Comparison of ENCODE assay signal across 16 cellular contexts in the genomic region with DNA sequence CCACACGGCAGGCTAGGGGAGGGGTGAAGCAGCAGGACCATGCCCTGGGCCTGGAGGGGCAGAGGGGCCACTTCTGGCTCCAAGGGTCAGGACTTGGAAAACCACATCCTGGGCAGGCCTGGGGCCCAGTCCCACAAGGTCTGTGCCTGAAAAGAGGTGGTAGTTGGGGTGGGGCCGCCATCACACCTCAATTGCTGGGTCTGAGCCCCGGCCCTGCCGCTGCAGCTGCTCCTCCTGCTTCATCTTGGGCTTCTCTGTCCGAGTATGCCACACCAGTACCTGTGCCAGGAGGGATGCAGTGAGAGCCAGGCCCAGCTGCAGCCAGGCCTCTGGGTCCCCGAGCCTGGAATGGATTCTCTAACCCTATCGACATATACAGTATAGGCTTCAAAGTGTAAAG. TPM values are rescaled to one million over a fixed set of nuclear protein-coding genes. Genes with fewer than 3 reads are reported as not detected.
DNase-seq lines count a peak whose midpoint lies in the region; ATAC-seq, FAIRE-seq and TF ChIP-seq lines count a peak whose summit lies in the region.
"Had no signal": no experiment of that assay in that cellular context is flagged by ENCODE, and none has a peak within 500 bp of the region (broad histone marks: within the 10 kb centered on the region; RNA-seq: fewer than 3 reads in every experiment).

No MANE protein-coding gene starts in this region.

- H3K9me3 ChIP-seq in HepG2 (ENCODE audit: low read length) = no peaks in the 10 kb centered on the region
- no peaks in the 10 kb centered on the region for H3K9me3 ChIP-seq in right lobe of liver
- no peaks in the 10 kb centered on the region for H3K9me3 ChIP-seq in psoas muscle
- H3K9me3 ChIP-seq: SJCRH30 had no signal

- no peaks in the 10 kb centered on the region for H3K36me3 ChIP-seq in HepG2 (replicated peaks in 1 of 2; ENCODE audit: control insufficient read depth in 1 of 2, insufficient read depth in 2 of 2, low read length in 2 of 2)
- no peaks in the 10 kb centered on the region for H3K36me3 ChIP-seq in right lobe of liver
- peaks cover 0 to 44% of the 10 kb centered on the region in 2 donors for H3K36me3 ChIP-seq in psoas muscle (ENCODE audit: insufficient read depth in 1 of 2, low read depth in 1 of 2)
- H3K36me3 ChIP-seq: SJCRH30 had no signal

- in situ Hi-C loops in HepG2 (cut with HindIII; ENCODE audit: extremely low pct_ligation_motif_present, low pct_unique_long_range_greater_than_20kb) = no loop called here

- intact Hi-C loops in HepG2 (cut with micrococcal nuclease; ENCODE audit: unreplicated experiment) = no loop called here
- intact Hi-C loops in right lobe of liver (cut with DNase I) = loop anchor here in 1 of 2 donors (10.0 kb wide), 1 partner anchor 59 kb away; a partner anchor contains a TSS
- intact Hi-C loops in psoas muscle (cut with DNase I) = no loop called here

- 87% methylated on average over 3 of the region's 7 CpGs for WGBS in HepG2 (ENCODE audit: low lambda C conversion rate)
- WGBS in right lobe of liver (ENCODE audit: insufficient coverage, low coverage, low lambda C conversion rate, missing lambda C conversion rate) = no CpG with 5 or more reads among the region's 7 CpGs
- 82 to 90% (median 83%) methylated on average over 7 of the region's 7 CpGs for WGBS in psoas muscle, 3 donors

- no peak overlapping the region for H3K4me2 ChIP-seq in HepG2 (ENCODE audit: low read depth, low read length)

- H3K27ac ChIP-seq in HepG2 (ENCODE audit: extremely low read length, insufficient read depth, low read length) (no peak overlapping the region), right lobe of liver (no peak overlapping the region), layer of hippocampus (ENCODE audit: low read depth, low read length) (peak overlapping the region; percentile 69), psoas muscle (no peak overlapping the region)
- H3K27ac ChIP-seq: SJCRH30 had no signal

- POLR2A ChIA-PET in HepG2 (lab: Yijun Ruan, JAX) = interaction anchor here (1.5 kb wide), 1 partner anchor 24 kb away, joined by 4 read pairs; a partner anchor contains a TSS

- TF ChIP-seq CTCF in HepG2 (CRISPR knock-in tag; IDR thresholded peaks at IDR 0.05) = no peak
- TF ChIP-seq CTCF in right lobe of liver (IDR thresholded peaks at IDR 0.05) = no peak
- TF ChIP-seq CTCF in psoas muscle (IDR thresholded peaks at IDR 0.05) = no peak

- CTCF ChIA-PET in HepG2 (lab: Yijun Ruan, JAX; ENCODE audit: low intra/inter-chr PET ratio, low total read pairs) = no interaction called here

- H3K27me3 ChIP-seq in HepG2 (ENCODE audit: control insufficient read depth in 1 of 2, insufficient read depth in 2 of 2, low read length in 2 of 2) (no peaks in the 10 kb centered on the region; a peak in 1 of 5 replicates), right lobe of liver (no peaks in the 10 kb centered on the region), layer of hippocampus (ENCODE audit: control insufficient read depth, insufficient read depth, low read length) (no peaks in the 10 kb centered on the region), psoas muscle (ENCODE audit: insufficient read depth in 3 of 3, low read length in 2 of 3) (no peaks in the 10 kb centered on the region)
- H3K27me3 ChIP-seq: SJCRH30 had no signal

- TF ChIP-seq POLR2A in HepG2 (IDR thresholded peaks at IDR 0.05; ENCODE audit: insufficient read depth in 1 of 2, low read depth in 2 of 2, low read length in 2 of 2) = no peak
- no peak for TF ChIP-seq POLR2A in right lobe of liver (IDR thresholded peaks at IDR 0.05)

- DNase-seq in HepG2 (ENCODE audit: low spot score) = no peak
- DNase-seq in right lobe of liver = no peak
- DNase-seq in psoas muscle = no peak
- DNase-seq: COR-L47, NCI-H1048, NCI-H1436 treated with DMSO at 0.1 percent for 48 hours, NCI-H2029 treated with DMSO at 0.1 percent for 48 hours, NCI-H2171 treated with DMSO at 0.1 percent for 48 hours, NCI-H446 treated with DMSO at 0.1 percent for 48 hours, OCI-M1, RPMI8226, SJCRH30 had no signal

- no TSS peak for BruUV-seq in HepG2 (replicated peaks; lab: Mats Ljungman, UMichigan)

- TF ChIP-seq EP300 in HepG2 (IDR thresholded peaks at IDR 0.05; ENCODE audit: low read depth in 2 of 2, low read length in 2 of 2) (no peak), HepG2 (CRISPR knock-in tag; IDR thresholded peaks at IDR 0.05; ENCODE audit: borderline replicate concordance) (no peak)

- TF ChIP-seq RAD21 in HepG2 (CRISPR knock-in tag; IDR thresholded peaks at IDR 0.05) = no peak

- H3K4me1 ChIP-seq in HepG2 (ENCODE audit: insufficient read depth, low read length) = peaks cover 46% of the 10 kb centered on the region
- H3K4me1 ChIP-seq in right lobe of liver = peaks cover 0 to 18% (median 5%) of the 10 kb centered on the region in 4 donors
- peaks cover 18% of the 10 kb centered on the region for H3K4me1 ChIP-seq in psoas muscle
- H3K4me1 ChIP-seq: SJCRH30 had no signal

- no peak for ATAC-seq in HepG2
- no peak for ATAC-seq in right lobe of liver
- no peak for ATAC-seq in HG02870 (IDR thresholded peaks at IDR 0.05; ENCODE audit: unreplicated experiment)
- no peak for ATAC-seq in psoas muscle

- no peak overlapping the region for H3K9ac ChIP-seq in HepG2 (ENCODE audit: insufficient read depth, low read depth, low read length)

- H2AFZ ChIP-seq in HepG2 (ENCODE audit: low read length) = no peak overlapping the region

- H4K20me1 ChIP-seq in HepG2 (ENCODE audit: insufficient read depth, low read length) = no peaks in the 10 kb centered on the region

- no peak overlapping the region for H3K4me3 ChIP-seq in HepG2 (replicated peaks in 1 of 3; ENCODE audit: insufficient read depth in 1 of 3, low read depth in 2 of 3, low read length in 3 of 3)
- no peak overlapping the region for H3K4me3 ChIP-seq in right lobe of liver
- H3K4me3 ChIP-seq in psoas muscle = no peak overlapping the region
- H3K4me3 ChIP-seq: SJCRH30 had no signal

- FAIRE-seq in HepG2 (lab: Jason Lieb, UNC) = no peak
- FAIRE-seq: GM12892, GM19239 had no signal

- H3K79me2 ChIP-seq in HepG2 (ENCODE audit: insufficient read depth, low read length) = peaks cover 2% of the 10 kb centered on the region

RNA-seq across cellular contexts. Expression of a gene that starts 2.5 kb away (rescaled TPM):
- total RNA-seq in HepG2 (2016; rRNA removed; fragmentation: Illumina TruSeq; extraction: Trizol) (1.8 and 2.4 TPM in 2 replicates), right lobe of liver (1 to 10 TPM; 1.1 to 2.9 (median 1.2) TPM), psoas muscle (1 to 10 TPM; 2.0 to 4.4 (median 3.1) TPM)
- 2.8 and 4.2 TPM in 2 replicates for total RNA-seq in HepG2 (2016; cell fraction: cytosol; rRNA removed; fragmentation: Illumina TruSeq; extraction: Trizol; ENCODE audit: low read depth)
- 2.9 and 3.2 TPM in 2 replicates for total RNA-seq in HepG2 (2016; cell fraction: insoluble cytoplasmic fraction; rRNA removed; fragmentation: Illumina TruSeq; extraction: Trizol)
- 2.5 and 3.7 TPM in 2 replicates for total RNA-seq in HepG2 (2016; cell fraction: membrane; rRNA removed; fragmentation: Illumina TruSeq; extraction: Trizol)
- 1.0 and 2.0 TPM in 2 replicates for total RNA-seq in HepG2 (2016; cell fraction: nucleus; rRNA removed; fragmentation: Illumina TruSeq; extraction: Trizol)
- polyA plus RNA-seq in HepG2 (2011; rRNA removed) (1.2 and 1.6 TPM in 2 replicates), psoas muscle (1 to 10 TPM; 3.7 to 5.5 (median 4.7) TPM)
- 1.3 and 1.4 TPM in 2 replicates for polyA plus RNA-seq in HepG2 (2011; cell fraction: cytosol; rRNA removed)
- polyA plus RNA-seq in HepG2 (2011; cell fraction: nucleus; rRNA removed) = 1.5 and 1.6 TPM in 2 replicates
- polyA plus RNA-seq in HepG2 (2012) = 1.0 and 1.8 TPM in 2 replicates
- polyA plus RNA-seq in HepG2 (2016; cell fraction: cytosol; fragmentation: Illumina TruSeq; extraction: Trizol; ENCODE audit: low read depth) = 3.0 and 3.4 TPM in 2 replicates
- polyA plus RNA-seq in HepG2 (2016; cell fraction: insoluble cytoplasmic fraction; fragmentation: Illumina TruSeq; extraction: Trizol; ENCODE audit: low read depth) = 1.7 and 1.9 TPM in 2 replicates
- polyA plus RNA-seq in HepG2 (2016; cell fraction: membrane; fragmentation: Illumina TruSeq; extraction: Trizol; ENCODE audit: low read depth) = 4.9 and 5.0 TPM in 2 replicates
- 1.8 and 3.1 TPM in 2 replicates for polyA plus RNA-seq in HepG2 (2016; cell fraction: nucleus; fragmentation: Illumina TruSeq; extraction: Trizol; ENCODE audit: insufficient read depth, low read depth)
- 0.92 and 3.5 TPM in 2 replicates for polyA minus RNA-seq in HepG2 (2011; rRNA and poly(A)+ RNA removed; ENCODE audit: low replicate concordance)
- not detected in 2 replicates for polyA minus RNA-seq in HepG2 (2011; cell fraction: cytosol; rRNA and poly(A)+ RNA removed)
- 0.39 TPM in 1 of 2 replicates, not detected in the other for polyA minus RNA-seq in HepG2 (2011; cell fraction: nucleus; rRNA and poly(A)+ RNA removed)

RNA-seq across cellular contexts. Expression of a gene that starts 2.9 kb away (rescaled TPM):
- total RNA-seq in HepG2 (2016; rRNA removed; fragmentation: Illumina TruSeq; extraction: Trizol) (4.6 and 10.6 TPM in 2 replicates), right lobe of liver (10 to 100 TPM; 19.1 to 36.4 (median 22.7) TPM), psoas muscle (10 to 100 TPM; 14.1 to 19.5 (median 16.9) TPM)
- 5.0 and 5.5 TPM in 2 replicates for total RNA-seq in HepG2 (2016; cell fraction: cytosol; rRNA removed; fragmentation: Illumina TruSeq; extraction: Trizol; ENCODE audit: low read depth)
- total RNA-seq in HepG2 (2016; cell fraction: insoluble cytoplasmic fraction; rRNA removed; fragmentation: Illumina TruSeq; extraction: Trizol) = 4.2 and 9.0 TPM in 2 replicates
- total RNA-seq in HepG2 (2016; cell fraction: membrane; rRNA removed; fragmentation: Illumina TruSeq; extraction: Trizol) = 4.8 and 7.0 TPM in 2 replicates
- total RNA-seq in HepG2 (2016; cell fraction: nucleus; rRNA removed; fragmentation: Illumina TruSeq; extraction: Trizol) = 9.2 and 9.5 TPM in 2 replicates
- polyA plus RNA-seq in HepG2 (2011; rRNA removed) (12.3 and 16.6 TPM in 2 replicates), psoas muscle (10 to 100 TPM in 2 of 3 donors, 1 to 10 TPM in 1; 7.4 to 11.3 (median 11.1) TPM)
- polyA plus RNA-seq in HepG2 (2011; cell fraction: cytosol; rRNA removed) = 7.8 and 7.9 TPM in 2 replicates
- polyA plus RNA-seq in HepG2 (2011; cell fraction: nucleus; rRNA removed) = 105 and 119 TPM in 2 replicates
- polyA plus RNA-seq in HepG2 (2012) = 14.9 and 16.7 TPM in 2 replicates
- polyA plus RNA-seq in HepG2 (2016; cell fraction: cytosol; fragmentation: Illumina TruSeq; extraction: Trizol; ENCODE audit: low read depth) = 1.3 and 2.0 TPM in 2 replicates
- polyA plus RNA-seq in HepG2 (2016; cell fraction: insoluble cytoplasmic fraction; fragmentation: Illumina TruSeq; extraction: Trizol; ENCODE audit: low read depth) = 6.5 and 7.1 TPM in 2 replicates
- polyA plus RNA-seq in HepG2 (2016; cell fraction: membrane; fragmentation: Illumina TruSeq; extraction: Trizol; ENCODE audit: low read depth) = 2.2 and 2.5 TPM in 2 replicates
- polyA plus RNA-seq in HepG2 (2016; cell fraction: nucleus; fragmentation: Illumina TruSeq; extraction: Trizol; ENCODE audit: insufficient read depth, low read depth) = 33.3 and 38.2 TPM in 2 replicates
- polyA minus RNA-seq in HepG2 (2011; rRNA and poly(A)+ RNA removed; ENCODE audit: low replicate concordance) = 14.6 and 43.9 TPM in 2 replicates
- polyA minus RNA-seq in HepG2 (2011; cell fraction: cytosol; rRNA and poly(A)+ RNA removed) = 3.8 and 6.3 TPM in 2 replicates
- 11.2 and 14.0 TPM in 2 replicates for polyA minus RNA-seq in HepG2 (2011; cell fraction: nucleus; rRNA and poly(A)+ RNA removed)

RNA-seq across cellular contexts. Expression of a gene that starts 6.3 kb away (rescaled TPM):
- total RNA-seq in HepG2 (2016; rRNA removed; fragmentation: Illumina TruSeq; extraction: Trizol) (8.4 and 21.3 TPM in 2 replicates), right lobe of liver (10 to 100 TPM; 17.1 to 32.8 (median 23.4) TPM), psoas muscle (10 to 100 TPM in 3 of 4 donors, 1 to 10 TPM in 1; 7.4 to 11.8 (median 11.0) TPM)
- 7.6 and 8.5 TPM in 2 replicates for total RNA-seq in HepG2 (2016; cell fraction: cytosol; rRNA removed; fragmentation: Illumina TruSeq; extraction: Trizol; ENCODE audit: low read depth)
- total RNA-seq in HepG2 (2016; cell fraction: insoluble cytoplasmic fraction; rRNA removed; fragmentation: Illumina TruSeq; extraction: Trizol) = 7.2 and 20.6 TPM in 2 replicates
- 12.5 and 15.3 TPM in 2 replicates for total RNA-seq in HepG2 (2016; cell fraction: membrane; rRNA removed; fragmentation: Illumina TruSeq; extraction: Trizol)
- total RNA-seq in HepG2 (2016; cell fraction: nucleus; rRNA removed; fragmentation: Illumina TruSeq; extraction: Trizol) = 17.4 and 18.9 TPM in 2 replicates
- polyA plus RNA-seq in HepG2 (2011; rRNA removed) (26.1 and 40.4 TPM in 2 replicates), psoas muscle (10 to 100 TPM; 11.7 to 37.6 (median 20.0) TPM)
- 30.3 and 46.6 TPM in 2 replicates for polyA plus RNA-seq in HepG2 (2011; cell fraction: cytosol; rRNA removed)
- 51.0 and 53.9 TPM in 2 replicates for polyA plus RNA-seq in HepG2 (2011; cell fraction: nucleus; rRNA removed)
- 10.7 and 25.1 TPM in 2 replicates for polyA plus RNA-seq in HepG2 (2012)
- 9.0 and 11.1 TPM in 2 replicates for polyA plus RNA-seq in HepG2 (2016; cell fraction: cytosol; fragmentation: Illumina TruSeq; extraction: Trizol; ENCODE audit: low read depth)
- polyA plus RNA-seq in HepG2 (2016; cell fraction: insoluble cytoplasmic fraction; fragmentation: Illumina TruSeq; extraction: Trizol; ENCODE audit: low read depth) = 9.2 and 10.9 TPM in 2 replicates
- polyA plus RNA-seq in HepG2 (2016; cell fraction: membrane; fragmentation: Illumina TruSeq; extraction: Trizol; ENCODE audit: low read depth) = 12.7 and 14.3 TPM in 2 replicates
- 47.6 and 51.7 TPM in 2 replicates for polyA plus RNA-seq in HepG2 (2016; cell fraction: nucleus; fragmentation: Illumina TruSeq; extraction: Trizol; ENCODE audit: insufficient read depth, low read depth)
- 21.5 and 23.9 TPM in 2 replicates for polyA minus RNA-seq in HepG2 (2011; rRNA and poly(A)+ RNA removed; ENCODE audit: low replicate concordance)
- 14.7 and 15.0 TPM in 2 replicates for polyA minus RNA-seq in HepG2 (2011; cell fraction: cytosol; rRNA and poly(A)+ RNA removed)
- polyA minus RNA-seq in HepG2 (2011; cell fraction: nucleus; rRNA and poly(A)+ RNA removed) = 4.8 and 5.2 TPM in 2 replicates

RNA-seq across cellular contexts. Expression of a gene that starts 13.9 kb away (rescaled TPM):
- total RNA-seq in HepG2 (2016; rRNA removed; fragmentation: Illumina TruSeq; extraction: Trizol) (58.1 and 70.0 TPM in 2 replicates), right lobe of liver (10 to 100 TPM; 20.0 to 38.0 (median 31.8) TPM), psoas muscle (10 to 100 TPM; 20.0 to 32.5 (median 28.6) TPM)
- total RNA-seq in HepG2 (2016; cell fraction: cytosol; rRNA removed; fragmentation: Illumina TruSeq; extraction: Trizol; ENCODE audit: low read depth) = 7.1 and 9.5 TPM in 2 replicates
- 50.7 and 71.8 TPM in 2 replicates for total RNA-seq in HepG2 (2016; cell fraction: insoluble cytoplasmic fraction; rRNA removed; fragmentation: Illumina TruSeq; extraction: Trizol)
- total RNA-seq in HepG2 (2016; cell fraction: membrane; rRNA removed; fragmentation: Illumina TruSeq; extraction: Trizol) = 25.5 and 28.8 TPM in 2 replicates
- 47.0 and 57.9 TPM in 2 replicates for total RNA-seq in HepG2 (2016; cell fraction: nucleus; rRNA removed; fragmentation: Illumina TruSeq; extraction: Trizol)
- polyA plus RNA-seq in HepG2 (2011; rRNA removed) (14.0 and 16.8 TPM in 2 replicates), psoas muscle (10 to 100 TPM; 18.4 to 27.1 (median 26.9) TPM)
- polyA plus RNA-seq in HepG2 (2011; cell fraction: cytosol; rRNA removed) = 9.2 and 10.6 TPM in 2 replicates
- polyA plus RNA-seq in HepG2 (2011; cell fraction: nucleus; rRNA removed) = 53.6 and 67.6 TPM in 2 replicates
- 30.7 and 30.9 TPM in 2 replicates for polyA plus RNA-seq in HepG2 (2012)
- polyA plus RNA-seq in HepG2 (2016; cell fraction: cytosol; fragmentation: Illumina TruSeq; extraction: Trizol; ENCODE audit: low read depth) = 4.0 and 4.5 TPM in 2 replicates
- polyA plus RNA-seq in HepG2 (2016; cell fraction: insoluble cytoplasmic fraction; fragmentation: Illumina TruSeq; extraction: Trizol; ENCODE audit: low read depth) = 47.2 and 53.8 TPM in 2 replicates
- polyA plus RNA-seq in HepG2 (2016; cell fraction: membrane; fragmentation: Illumina TruSeq; extraction: Trizol; ENCODE audit: low read depth) = 12.6 and 14.0 TPM in 2 replicates
- polyA plus RNA-seq in HepG2 (2016; cell fraction: nucleus; fragmentation: Illumina TruSeq; extraction: Trizol; ENCODE audit: insufficient read depth, low read depth) = 121 and 126 TPM in 2 replicates
- 21.5 and 102 TPM in 2 replicates for polyA minus RNA-seq in HepG2 (2011; rRNA and poly(A)+ RNA removed; ENCODE audit: low replicate concordance)
- 11.9 and 14.7 TPM in 2 replicates for polyA minus RNA-seq in HepG2 (2011; cell fraction: cytosol; rRNA and poly(A)+ RNA removed)
- polyA minus RNA-seq in HepG2 (2011; cell fraction: nucleus; rRNA and poly(A)+ RNA removed) = 37.2 and 50.7 TPM in 2 replicates

RNA-seq across cellular contexts. Expression of a gene that starts 24.2 kb away (rescaled TPM):
- total RNA-seq in HepG2 (2016; rRNA removed; fragmentation: Illumina TruSeq; extraction: Trizol) = 8.5 and 9.7 TPM in 2 replicates
- 2.2 and 4.6 TPM in 2 replicates for total RNA-seq in HepG2 (2016; cell fraction: cytosol; rRNA removed; fragmentation: Illumina TruSeq; extraction: Trizol; ENCODE audit: low read depth)
- 6.9 and 10.1 TPM in 2 replicates for total RNA-seq in HepG2 (2016; cell fraction: insoluble cytoplasmic fraction; rRNA removed; fragmentation: Illumina TruSeq; extraction: Trizol)
- total RNA-seq in HepG2 (2016; cell fraction: membrane; rRNA removed; fragmentation: Illumina TruSeq; extraction: Trizol) = 3.7 and 6.0 TPM in 2 replicates
- 8.1 and 9.3 TPM in 2 replicates for total RNA-seq in HepG2 (2016; cell fraction: nucleus; rRNA removed; fragmentation: Illumina TruSeq; extraction: Trizol)
- polyA plus RNA-seq in HepG2 (2011; rRNA removed) = 14.3 and 17.5 TPM in 2 replicates
- polyA plus RNA-seq in HepG2 (2011; cell fraction: cytosol; rRNA removed) = 6.3 and 8.4 TPM in 2 replicates
- polyA plus RNA-seq in HepG2 (2011; cell fraction: nucleus; rRNA removed) = 43.5 and 52.1 TPM in 2 replicates
- 13.1 and 14.1 TPM in 2 replicates for polyA plus RNA-seq in HepG2 (2012)
- 2.4 and 2.7 TPM in 2 replicates for polyA plus RNA-seq in HepG2 (2016; cell fraction: cytosol; fragmentation: Illumina TruSeq; extraction: Trizol; ENCODE audit: low read depth)
- 7.0 and 9.3 TPM in 2 replicates for polyA plus RNA-seq in HepG2 (2016; cell fraction: insoluble cytoplasmic fraction; fragmentation: Illumina TruSeq; extraction: Trizol; ENCODE audit: low read depth)
- polyA plus RNA-seq in HepG2 (2016; cell fraction: membrane; fragmentation: Illumina TruSeq; extraction: Trizol; ENCODE audit: low read depth) = 3.7 and 4.0 TPM in 2 replicates
- 25.7 TPM in 2 replicates for polyA plus RNA-seq in HepG2 (2016; cell fraction: nucleus; fragmentation: Illumina TruSeq; extraction: Trizol; ENCODE audit: insufficient read depth, low read depth)
- polyA minus RNA-seq in HepG2 (2011; rRNA and poly(A)+ RNA removed; ENCODE audit: low replicate concordance) = 12.6 and 15.7 TPM in 2 replicates
- polyA minus RNA-seq in HepG2 (2011; cell fraction: cytosol; rRNA and poly(A)+ RNA removed) = 4.7 and 8.8 TPM in 2 replicates
- 3.9 and 9.4 TPM in 2 replicates for polyA minus RNA-seq in HepG2 (2011; cell fraction: nucleus; rRNA and poly(A)+ RNA removed)
- 10 to 100 TPM; 12.3 to 34.2 (median 21.1) TPM for total RNA-seq in right lobe of liver
- 10 to 100 TPM; 14.3 to 23.7 (median 19.6) TPM for total RNA-seq in psoas muscle
- 10 to 100 TPM; 12.1 to 15.5 (median 12.7) TPM for polyA plus RNA-seq in psoas muscle
